ENCODE assay signal across 1 cellular context in genomic region chr2:196205891-196206408, GRCh38.
TF ChIP-seq lines count a peak whose summit lies in the region.

No MANE protein-coding gene starts in this region.

TF ChIP-seq in SK-N-SH treated with all-trans-retinoic acid at 6 μM for 48 hours, 23 proteins besides CTCF, POLR2A, EP300 and RAD21 (continued from another document):
- TF ChIP-seq CREB5 (CRISPR knock-in tag; IDR thresholded peaks at IDR 0.05; ENCODE audit: low read depth) (peak; percentile 77; the same call in 1 of the 2 replicates), TCF4 (CRISPR knock-in tag; IDR thresholded peaks at IDR 0.05; ENCODE audit: borderline replicate concordance) (peak; percentile 71), PATZ1 (CRISPR knock-in tag; IDR thresholded peaks at IDR 0.05; ENCODE audit: borderline replicate concordance) (0 out of 2 replicates have a peak, but pooled peaks have one; percentile 15), ZFP3 (CRISPR knock-in tag; IDR thresholded peaks at IDR 0.05) (no peak), CSRNP3 (CRISPR knock-in tag; IDR thresholded peaks at IDR 0.05) (0 out of 2 replicates have a peak, but pooled peaks have one; percentile 34), ISL1 (CRISPR knock-in tag; IDR thresholded peaks at IDR 0.05) (peak; percentile 99), ESRRG (CRISPR knock-in tag; IDR thresholded peaks at IDR 0.05) (peak; percentile 72; the same call in 1 of the 2 replicates), CSDC2 (CRISPR knock-in tag; IDR thresholded peaks at IDR 0.05) (no peak)
